In the genomic region with DNA sequence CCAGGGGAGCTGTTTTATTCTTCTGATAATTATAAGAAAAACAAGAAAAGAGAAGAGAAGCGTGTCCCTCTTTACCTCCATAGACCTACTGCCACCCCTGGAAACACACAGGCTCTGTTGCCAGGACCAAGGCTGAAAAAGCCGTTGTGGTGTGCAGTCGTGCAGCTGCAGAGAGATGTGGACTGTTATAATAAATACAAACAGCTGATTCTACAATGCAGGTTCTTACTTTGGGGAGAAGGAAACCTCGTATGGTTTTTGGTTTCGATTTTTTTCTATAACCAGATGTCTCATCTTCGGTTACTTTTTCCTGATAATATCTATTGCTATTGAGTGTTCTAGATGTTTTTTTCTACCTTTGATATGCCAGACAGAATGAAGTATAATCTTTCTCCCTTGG, we compare ENCODE assay signal across 9 cellular contexts. TPM values are rescaled to one million over a fixed set of nuclear protein-coding genes. Genes with fewer than 3 reads are reported as not detected.
DNase-seq lines count a peak whose midpoint lies in the region; ATAC-seq, FAIRE-seq and TF ChIP-seq lines count a peak whose summit lies in the region.
"Had no signal": no experiment of that assay in that cellular context is flagged by ENCODE, and none has a peak within 500 bp of the region (broad histone marks: within the 10 kb centered on the region; RNA-seq: fewer than 3 reads in every experiment).

No MANE protein-coding gene starts in this region.

- no peak overlapping the region for H3K27ac ChIP-seq in left ventricle myocardium inferior (replicated peaks)

- TF ChIP-seq CTCF in left ventricle myocardium inferior (IDR thresholded peaks at IDR 0.05; ENCODE audit: borderline replicate concordance) = no peak

- H3K9me3 ChIP-seq in left ventricle myocardium inferior (replicated peaks) = no peaks in the 10 kb centered on the region

- peaks cover 23% of the 10 kb centered on the region for H3K27me3 ChIP-seq in left ventricle myocardium inferior (ENCODE audit: low read depth)

- intact Hi-C loops in left ventricle myocardium inferior (cut with micrococcal nuclease) = no loop called here

- ATAC-seq in GM18502 (IDR thresholded peaks at IDR 0.05; ENCODE audit: poor library complexity, unreplicated experiment) = peak; percentile 50
- ATAC-seq in GM21723 (IDR thresholded peaks at IDR 0.05; ENCODE audit: unreplicated experiment) = peak; percentile 79

- FAIRE-seq in islet of Langerhans (lab: Jason Lieb, UNC) = peak; percentile 49

- H3K36me3 ChIP-seq in left ventricle myocardium inferior = no peaks in the 10 kb centered on the region

- DNase-seq in SK-MEL-5 (ENCODE audit: low read depth, low spot score) = peak; percentile 54
- no peak for DNase-seq in left ventricle myocardium inferior
- no peak for DNase-seq in NCI-H2107 treated with DMSO at 0.1 percent for 48 hours (lab: John Stamatoyannopoulos, UW; ENCODE audit: unreplicated experiment)
- no peak for DNase-seq in CD1c-positive myeloid dendritic cell (ENCODE audit: extremely low spot score)
- DNase-seq in NOMO-1 (lab: John Stamatoyannopoulos, UW; ENCODE audit: unreplicated experiment in 2 of 2) = no peak
- DNase-seq: stimulated activated CD4-positive, alpha-beta T cell treated with anti-CD3 and anti-CD28 coated beads, Interleukin-2, amount 100 ng/mL, for 48 hours had no signal

- H3K4me1 ChIP-seq in left ventricle myocardium inferior = no peaks in the 10 kb centered on the region

- no peak overlapping the region for H3K4me3 ChIP-seq in left ventricle myocardium inferior

- in situ Hi-C loops in SK-MEL-5 (cut with HindIII; ENCODE audit: low pct_unique_long_range_greater_than_20kb, low sequenced_read_pairs) = no loop called here

RNA-seq across cellular contexts. Expression of gene FYB1, which starts 28.1 kb away (rescaled TPM):
- 29.1 and 31.6 TPM in 2 replicates for total RNA-seq in SK-MEL-5 (2014; rRNA removed; shearing (Covaris generic))
- polyA plus RNA-seq in SK-MEL-5 (2015; cell fraction: cytosol; rRNA removed) = 28.7 and 41.3 TPM in 2 replicates
- polyA plus RNA-seq in SK-MEL-5 (2015; cell fraction: nucleus; rRNA removed) = 68.2 and 72.5 TPM in 2 replicates
- total RNA-seq in left ventricle myocardium inferior = 4.9 TPM
